1 cellular context compared by ENCODE assay signal in genomic region chr16:57384248-57385070, GRCh38.
TF ChIP-seq lines count a peak whose summit lies in the region.

No MANE protein-coding gene starts in this region.

TF ChIP-seq in HepG2, 621 proteins besides CTCF, POLR2A, EP300 and RAD21 (continued from another document and continues in another):
- no peak for TF ChIP-seq ZNF75D (CRISPR knock-in tag; IDR thresholded peaks at IDR 0.05; ENCODE audit: borderline replicate concordance)
- peak; percentile 27; the same call in 1 of the 2 replicates for TF ChIP-seq HNF1B (CRISPR knock-in tag; IDR thresholded peaks at IDR 0.05)
- TF ChIP-seq ZBTB4 (CRISPR knock-in tag; IDR thresholded peaks at IDR 0.05; ENCODE audit: borderline replicate concordance) = no peak
- TF ChIP-seq MXD1 (CRISPR knock-in tag; IDR thresholded peaks at IDR 0.05) = peak; percentile 79
- no peak for TF ChIP-seq NFYB (CRISPR knock-in tag; IDR thresholded peaks at IDR 0.05)
- no peak for TF ChIP-seq KDM3A (CRISPR knock-in tag; IDR thresholded peaks at IDR 0.05; ENCODE audit: low read depth)
- TF ChIP-seq SKI (IDR thresholded peaks at IDR 0.05; ENCODE audit: partially characterized antibody) = no peak
- TF ChIP-seq ATF7-NPFF (CRISPR knock-in tag; IDR thresholded peaks at IDR 0.05; ENCODE audit: low read depth) = no peak
- TF ChIP-seq LBX2 (CRISPR knock-in tag; IDR thresholded peaks at IDR 0.05; ENCODE audit: borderline replicate concordance) = no peak
- TF ChIP-seq SNAPC5 (CRISPR knock-in tag; IDR thresholded peaks at IDR 0.05; ENCODE audit: borderline replicate concordance) = no peak
- no peak for TF ChIP-seq E2F5 (CRISPR knock-in tag; conservative IDR thresholded peaks at IDR 0.05)
- TF ChIP-seq CBX5 (CRISPR knock-in tag; IDR thresholded peaks at IDR 0.05; ENCODE audit: borderline replicate concordance) = no peak
- 0 out of 2 replicates have a peak, but pooled peaks have one; percentile 33 for TF ChIP-seq NFIC (IDR thresholded peaks at IDR 0.05; ENCODE audit: low read length)
- peak; percentile 76 for TF ChIP-seq ZEB1 (IDR thresholded peaks at IDR 0.05; ENCODE audit: insufficient replicate concordance, low read depth)
- no peak for TF ChIP-seq PHF20 (CRISPR knock-in tag; IDR thresholded peaks at IDR 0.05)
- TF ChIP-seq NONO (IDR thresholded peaks at IDR 0.05) = no peak
- TF ChIP-seq NONO (CRISPR knock-in tag; conservative IDR thresholded peaks at IDR 0.05) = peak; percentile 88
- no peak for TF ChIP-seq KMT2A (CRISPR knock-in tag; IDR thresholded peaks at IDR 0.05)
- TF ChIP-seq HOXA7 (CRISPR knock-in tag; IDR thresholded peaks at IDR 0.05) = 0 out of 2 replicates have a peak, but pooled peaks have one; percentile 45
- 0 out of 2 replicates have a peak, but pooled peaks have one; percentile 30 for TF ChIP-seq HDAC1 (CRISPR knock-in tag; IDR thresholded peaks at IDR 0.05)
- no peak for TF ChIP-seq TCF12 (IDR thresholded peaks at IDR 0.05)
- TF ChIP-seq TCF12 (CRISPR knock-in tag; IDR thresholded peaks at IDR 0.05) = peak; percentile 88
- TF ChIP-seq MED8 (CRISPR knock-in tag; IDR thresholded peaks at IDR 0.05; ENCODE audit: insufficient replicate concordance) = peak; percentile 81
- TF ChIP-seq KDM2A (CRISPR knock-in tag; IDR thresholded peaks at IDR 0.05; ENCODE audit: borderline replicate concordance, low read depth) = peak; percentile 91
- peak; percentile 83; the same call in 1 of the 2 replicates for TF ChIP-seq ZNF776 (CRISPR knock-in tag; IDR thresholded peaks at IDR 0.05)
- TF ChIP-seq MAFG (CRISPR knock-in tag; IDR thresholded peaks at IDR 0.05) = no peak
- no peak for TF ChIP-seq ATF4 (CRISPR knock-in tag; IDR thresholded peaks at IDR 0.05)
- TF ChIP-seq ZSCAN25 (CRISPR knock-in tag; IDR thresholded peaks at IDR 0.05) = no peak
- TF ChIP-seq ZNF580 (CRISPR knock-in tag; IDR thresholded peaks at IDR 0.05; ENCODE audit: borderline replicate concordance, low read depth) = no peak
- no peak for TF ChIP-seq SMAD1 (CRISPR knock-in tag; IDR thresholded peaks at IDR 0.05; ENCODE audit: borderline replicate concordance, low read depth)
- TF ChIP-seq DDIT3 (CRISPR knock-in tag; IDR thresholded peaks at IDR 0.05) = no peak
- no peak for TF ChIP-seq ZBTB20 (CRISPR knock-in tag; IDR thresholded peaks at IDR 0.05; ENCODE audit: borderline replicate concordance, low read depth)
- peak; percentile 57; the same call in 1 of the 2 replicates for TF ChIP-seq ZNF543 (CRISPR knock-in tag; IDR thresholded peaks at IDR 0.05)
- 0 out of 2 replicates have a peak, but pooled peaks have one; percentile 21 for TF ChIP-seq KIAA2018 (CRISPR knock-in tag; IDR thresholded peaks at IDR 0.05; ENCODE audit: borderline replicate concordance)
- no peak for TF ChIP-seq ZNF142 (CRISPR knock-in tag; IDR thresholded peaks at IDR 0.05)
